In the genomic region with DNA sequence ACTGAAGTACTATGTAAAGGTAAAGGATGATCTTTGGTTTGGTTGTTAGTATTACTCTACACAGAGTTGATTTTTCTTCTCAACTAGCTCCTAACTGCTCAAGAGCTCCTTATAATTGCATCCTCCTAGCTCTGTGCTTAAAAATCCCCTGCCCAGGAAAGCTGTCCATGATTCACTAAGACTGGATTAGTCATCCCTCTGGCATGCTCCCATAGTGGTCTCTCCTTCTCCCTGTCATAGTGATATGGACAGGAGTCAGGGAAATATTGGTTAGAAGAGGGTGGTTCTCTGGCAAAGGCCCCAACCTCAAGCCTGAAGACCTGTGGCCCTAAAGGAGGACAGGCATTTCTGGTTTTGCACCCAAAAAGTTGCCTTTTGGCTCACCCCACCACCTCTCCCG, we compare ENCODE assay signal across 13 cellular contexts.
DNase-seq lines count a peak whose midpoint lies in the region; ATAC-seq and TF ChIP-seq lines count a peak whose summit lies in the region.
"Had no signal": no experiment of that assay in that cellular context is flagged by ENCODE, and none has a peak within 500 bp of the region (broad histone marks: within the 10 kb centered on the region; RNA-seq: fewer than 3 reads in every experiment).

No MANE protein-coding gene starts in this region.

- peaks cover 18% of the 10 kb centered on the region for H3K4me1 ChIP-seq in mesodermal cell (ENCODE audit: control insufficient read depth, insufficient read depth, low read length, poor library complexity, severe bottlenecking)
- H3K4me1 ChIP-seq: esophagus squamous epithelium had no signal

- no peaks in the 10 kb centered on the region for H3K9me3 Mint-ChIP-seq in Calu3 (ENCODE audit: low read depth, unreplicated experiment)
- H3K9me3 Mint-ChIP-seq in type B pancreatic cell = no peaks in the 10 kb centered on the region

- CTCF ChIA-PET in Calu3 (lab: Charles Lee) = no interaction called here

- DNase-seq in Calu3 = peak; percentile 35
- DNase-seq in NCI-H226 = peak; percentile 92
- peak; percentile 43 for DNase-seq in dedifferentiated amniotic fluid mesenchymal stem cell (ENCODE audit: extremely low spot score)
- no peak for DNase-seq in middle frontal gyrus (ENCODE audit: extremely low spot score, low spot score)
- no peak for DNase-seq in type B pancreatic cell (ENCODE audit: extremely low spot score, unreplicated experiment)
- DNase-seq: caudate nucleus, esophagus squamous epithelium, nucleus accumbens had no signal

- H3K4me1 Mint-ChIP-seq in Calu3 (ENCODE audit: low read depth, unreplicated experiment) (peaks cover 15% of the 10 kb centered on the region), type B pancreatic cell (ENCODE audit: unreplicated experiment) (peaks cover 6% of the 10 kb centered on the region)

- no CpG with 5 or more reads among the region's 1 CpG for WGBS in mesodermal cell (ENCODE audit: insufficient coverage in 2 of 2), 2 experiments

- H3K27ac Mint-ChIP-seq in Calu3 (ENCODE audit: unreplicated experiment) (no peak overlapping the region), type B pancreatic cell (no peak overlapping the region)

- ATAC-seq in HG02623 (IDR thresholded peaks at IDR 0.05; ENCODE audit: unreplicated experiment) = no peak
- ATAC-seq in HG02678 (IDR thresholded peaks at IDR 0.05; ENCODE audit: unreplicated experiment) = no peak
- ATAC-seq: activated CD4-positive, CD25-positive, alpha-beta regulatory T cell treated with anti-CD3 and anti-CD28 coated beads, Interleukin-2, amount 50 U/mL, for 24 hours; left lobe of liver had no signal

- H3K27me3 Mint-ChIP-seq in Calu3 (ENCODE audit: unreplicated experiment) (no peaks in the 10 kb centered on the region), type B pancreatic cell (no peaks in the 10 kb centered on the region)

- intact Hi-C loops in Calu3 (cut with micrococcal nuclease; ENCODE audit: unreplicated experiment) = no loop called here

- H3K4me3 Mint-ChIP-seq in Calu3 (ENCODE audit: low read depth, unreplicated experiment) (no peak overlapping the region), type B pancreatic cell (no peak overlapping the region)

- H3K36me3 Mint-ChIP-seq in Calu3 (ENCODE audit: insufficient read depth, unreplicated experiment) (no peaks in the 10 kb centered on the region), type B pancreatic cell (no peaks in the 10 kb centered on the region)

- H3K4me3 ChIP-seq in mesodermal cell (ENCODE audit: extremely low read depth, insufficient read depth, low read length, poor library complexity, severe bottlenecking) = no peak overlapping the region
- H3K4me3 ChIP-seq: esophagus squamous epithelium had no signal

- peaks cover under 1% of the 10 kb centered on the region for H3K9me3 ChIP-seq in mesodermal cell (ENCODE audit: control insufficient read depth, low read length)
- H3K9me3 ChIP-seq: esophagus squamous epithelium had no signal

- no TSS peak for BruUV-seq in Calu3 (replicated peaks; lab: Mats Ljungman, UMichigan)

- no peak for TF ChIP-seq CTCF in Calu3 (IDR thresholded peaks at IDR 0.05; ENCODE audit: unreplicated experiment)
- no peak for TF ChIP-seq CTCF in type B pancreatic cell (conservative IDR thresholded peaks at IDR 0.05)

- H3K27ac ChIP-seq in mesodermal cell (ENCODE audit: low read depth, low read length, severe bottlenecking) = peak overlapping the region; percentile 57
- H3K27ac ChIP-seq: esophagus squamous epithelium had no signal

- H3K36me3 ChIP-seq in mesodermal cell (ENCODE audit: control insufficient read depth, insufficient read depth, low read length) = no peaks in the 10 kb centered on the region
- H3K36me3 ChIP-seq: esophagus squamous epithelium had no signal

Comparison
In these comparisons a context has a peak if more than half of its experiments do, and no peak if none do; other contexts are left out.
1. DNase-seq: peak in Calu3 (single experiment), NCI-H226 (single experiment) and dedifferentiated amniotic fluid mesenchymal stem cell (single experiment); none in middle frontal gyrus (single experiment) and type B pancreatic cell (single experiment).